In the genomic region with DNA sequence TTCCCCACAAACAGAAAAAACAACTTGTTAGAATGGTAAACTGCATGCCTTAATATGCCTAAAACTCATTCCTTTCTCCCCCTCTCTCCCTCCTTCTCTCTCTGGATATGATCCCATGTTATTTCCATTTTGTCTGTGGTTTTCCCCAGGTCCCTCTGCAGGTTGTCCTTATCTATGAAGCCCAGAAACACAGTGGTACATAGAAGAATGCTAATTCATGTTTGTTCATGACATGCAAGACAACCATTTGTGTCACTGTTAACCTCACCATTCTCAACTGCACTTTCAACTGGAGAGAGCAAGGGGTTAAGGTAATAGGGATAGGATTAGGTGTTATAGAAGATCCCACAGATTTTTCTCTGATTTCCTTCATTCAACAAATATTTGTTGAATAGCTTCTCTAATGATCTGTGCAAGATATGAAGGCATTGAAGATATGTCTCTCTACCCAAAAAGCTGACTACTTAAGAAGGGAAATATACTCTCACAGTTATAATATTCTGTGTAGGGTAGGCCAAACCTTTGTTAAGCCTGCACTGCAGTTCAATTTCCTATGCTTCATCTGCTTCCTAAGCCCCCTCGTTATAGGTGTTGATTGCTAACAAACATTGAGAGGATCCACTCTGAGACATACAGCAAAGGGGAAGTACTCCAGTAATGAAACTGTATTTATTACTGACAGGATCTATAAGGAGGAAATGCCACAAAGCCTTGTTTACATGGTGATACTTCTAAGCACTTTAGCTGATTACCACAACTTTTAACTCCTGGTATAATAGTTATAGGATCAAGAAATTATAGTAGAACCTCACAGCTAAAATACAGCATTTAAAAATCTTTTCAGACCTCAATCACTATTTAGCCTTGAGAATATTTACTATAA, we compare ENCODE assay signal across 10 cellular contexts.
DNase-seq lines count a peak whose midpoint lies in the region; ATAC-seq and TF ChIP-seq lines count a peak whose summit lies in the region.
"Had no signal": no experiment of that assay in that cellular context is flagged by ENCODE, and none has a peak within 500 bp of the region (broad histone marks: within the 10 kb centered on the region; RNA-seq: fewer than 3 reads in every experiment).

No MANE protein-coding gene starts in this region.

- no peaks in the 10 kb centered on the region for H3K36me3 ChIP-seq in HCT116 (ENCODE audit: control insufficient read depth in 1 of 2, insufficient read depth in 2 of 2, low read length in 2 of 2)

- ATAC-seq in GM18907 (IDR thresholded peaks at IDR 0.05; ENCODE audit: unreplicated experiment) = peak; percentile 83
- no peak for ATAC-seq in HCT116
- no peak for ATAC-seq in activated T-cell treated with anti-CD3 and anti-CD28 coated beads, Interleukin-2, amount 50 U/mL, for 72 hours (replicated peaks in 1 of 2)

- peak overlapping the region; percentile 34 to 77 (median 54) for H3K27ac Mint-ChIP-seq in immature natural killer cell
- no peak overlapping the region for H3K27ac Mint-ChIP-seq in activated T-cell treated with anti-CD3 and anti-CD28 coated beads, Interleukin-2, amount 50 U/mL, for 72 hours
- H3K27ac Mint-ChIP-seq in activated naive CD8-positive, alpha-beta T cell treated with anti-CD3 and anti-CD28 coated beads for 36 hours = no peak overlapping the region
- H3K27ac Mint-ChIP-seq: activated T-helper 2 cell treated with anti-CD3 and anti-CD28 coated beads, Interferon-gamma antibody, Interleukin-2, Interleukin-4, amounts not matched to agents 10 μg/mL and 5 μg/mL and 100 μg/mL, durations not matched to agents 14 hours and 24 hours and 36 hours had no signal

- no peak for DNase-seq in HCT116 (ENCODE audit: low read depth, low spot score)
- peak; percentile 63 to 74 for DNase-seq in Kasumi-1 (lab: John Stamatoyannopoulos, UW)
- DNase-seq in immature natural killer cell = no peak
- DNase-seq in COLO829 (ENCODE audit: low spot score) = no peak
- no peak for DNase-seq in activated T-cell treated with anti-CD3 and anti-CD28 coated beads, Interleukin-2, amount 50 U/mL, for 72 hours
- no peak for DNase-seq in T-helper 2 cell
- DNase-seq in activated naive CD8-positive, alpha-beta T cell treated with anti-CD3 and anti-CD28 coated beads for 36 hours = no peak
- DNase-seq: NCI-H774 had no signal

- BruUV-seq in HCT116 (replicated peaks; lab: Mats Ljungman, UMichigan) = TSS peak; percentile 11

- peaks cover 0 to 3% (median 0%) of the 10 kb centered on the region in 3 donors for H3K36me3 Mint-ChIP-seq in immature natural killer cell
- peaks cover 6% of the 10 kb centered on the region in 2 donors for H3K36me3 Mint-ChIP-seq in activated T-cell treated with anti-CD3 and anti-CD28 coated beads, Interleukin-2, amount 50 U/mL, for 72 hours (ENCODE audit: insufficient read depth in 2 of 2)
- peaks cover 13% of the 10 kb centered on the region for H3K36me3 Mint-ChIP-seq in activated naive CD8-positive, alpha-beta T cell treated with anti-CD3 and anti-CD28 coated beads for 36 hours

- H3K9ac ChIP-seq in HCT116 (ENCODE audit: low read length) = no peak overlapping the region

- H3K9me3 Mint-ChIP-seq in immature natural killer cell = no peaks in the 10 kb centered on the region
- no peaks in the 10 kb centered on the region for H3K9me3 Mint-ChIP-seq in activated T-cell treated with anti-CD3 and anti-CD28 coated beads, Interleukin-2, amount 50 U/mL, for 72 hours
- H3K9me3 Mint-ChIP-seq in activated naive CD8-positive, alpha-beta T cell treated with anti-CD3 and anti-CD28 coated beads for 36 hours = peaks cover 1% of the 10 kb centered on the region
- H3K9me3 Mint-ChIP-seq: activated T-helper 2 cell treated with anti-CD3 and anti-CD28 coated beads, Interferon-gamma antibody, Interleukin-2, Interleukin-4, amounts not matched to agents 10 μg/mL and 5 μg/mL and 100 μg/mL, durations not matched to agents 14 hours and 24 hours and 36 hours had no signal

- no peaks in the 10 kb centered on the region for H4K20me1 ChIP-seq in HCT116 (ENCODE audit: insufficient read depth)

- no peak for TF ChIP-seq POLR2A in HCT116 (IDR thresholded peaks at IDR 0.05; ENCODE audit: borderline replicate concordance, extremely low read depth, insufficient read depth, insufficient read length)

- POLR2A ChIA-PET in HCT116 (lab: Charles Lee) = no interaction called here

- no peak overlapping the region for H3K27ac ChIP-seq in HCT116 (ENCODE audit: low read depth, low read length)

- TF ChIP-seq CTCF in HCT116 (IDR thresholded peaks at IDR 0.05 in 2 of 3, conservative IDR thresholded peaks at IDR 0.05 in 1 of 3; ENCODE audit: borderline replicate concordance in 1 of 3, insufficient read depth in 1 of 3, low read depth in 2 of 3, low read length in 2 of 3) = no peak

- no peaks in the 10 kb centered on the region for H3K9me2 ChIP-seq in HCT116 (ENCODE audit: insufficient read depth)

- H3K4me1 Mint-ChIP-seq in immature natural killer cell = peaks cover 49 to 75% of the 10 kb centered on the region in 2 donors
- H3K4me1 Mint-ChIP-seq in activated T-cell treated with anti-CD3 and anti-CD28 coated beads, Interleukin-2, amount 50 U/mL, for 72 hours (ENCODE audit: low read depth) = peaks cover 48% of the 10 kb centered on the region
- H3K4me1 Mint-ChIP-seq in activated naive CD8-positive, alpha-beta T cell treated with anti-CD3 and anti-CD28 coated beads for 36 hours = peaks cover 39% of the 10 kb centered on the region

- intact Hi-C loops in HCT116 (cut with micrococcal nuclease) = loop anchor here (5.0 to 10.0 kb wide), 3 partner anchors 107 to 278 kb away; a partner anchor contains a TSS

- peaks cover 43% of the 10 kb centered on the region for H3K79me2 ChIP-seq in HCT116 (ENCODE audit: insufficient read depth, low read length)

- no peak overlapping the region for H2AFZ ChIP-seq in HCT116 (ENCODE audit: low read depth, low read length, poor library complexity, severe bottlenecking)

- no peaks in the 10 kb centered on the region for H3K27me3 ChIP-seq in HCT116 (ENCODE audit: insufficient read depth, low read length)

- CTCF ChIA-PET in HCT116 (lab: Charles Lee) = no interaction called here

- no peaks in the 10 kb centered on the region for H3K27me3 Mint-ChIP-seq in immature natural killer cell (ENCODE audit: low read depth in 3 of 3)
- no peaks in the 10 kb centered on the region for H3K27me3 Mint-ChIP-seq in activated T-cell treated with anti-CD3 and anti-CD28 coated beads, Interleukin-2, amount 50 U/mL, for 72 hours (ENCODE audit: low read depth)
- no peaks in the 10 kb centered on the region for H3K27me3 Mint-ChIP-seq in activated naive CD8-positive, alpha-beta T cell treated with anti-CD3 and anti-CD28 coated beads for 36 hours

- peaks cover 2 to 5% of the 10 kb centered on the region in 2 experiments; a peak in 3 of 4 replicates for H3K4me1 ChIP-seq in HCT116 (ENCODE audit: control insufficient read depth in 1 of 2, insufficient read depth in 2 of 2, low read length in 2 of 2)

- no peak for TF ChIP-seq RAD21 in HCT116 (IDR thresholded peaks at IDR 0.05; ENCODE audit: low read depth)

- no peak overlapping the region for H3K4me3 Mint-ChIP-seq in immature natural killer cell
- no peak overlapping the region for H3K4me3 Mint-ChIP-seq in activated T-cell treated with anti-CD3 and anti-CD28 coated beads, Interleukin-2, amount 50 U/mL, for 72 hours
- H3K4me3 Mint-ChIP-seq in activated naive CD8-positive, alpha-beta T cell treated with anti-CD3 and anti-CD28 coated beads for 36 hours = no peak overlapping the region

- H3K4me2 ChIP-seq in HCT116 (ENCODE audit: low read length) = no peak overlapping the region

- H3K4me3 ChIP-seq in HCT116 (replicated peaks in 1 of 2; ENCODE audit: low read depth in 1 of 2, low read length in 2 of 2) = no peak overlapping the region

- no peaks in the 10 kb centered on the region for H3K9me3 ChIP-seq in HCT116 (ENCODE audit: control insufficient read depth in 1 of 2, insufficient read depth in 1 of 2, low read depth in 1 of 2, low read length in 2 of 2)

- RAD21 ChIA-PET in HCT116 (lab: Charles Lee; ENCODE audit: low non-redundant PET in 1 of 2, low total read pairs in 2 of 2, uncharacterized antibody in 2 of 2, unreplicated experiment in 2 of 2) = no interaction called here

TF ChIP-seq in HCT116, 20 proteins besides CTCF, POLR2A, EP300 and RAD21 (continues in another document):
- TF ChIP-seq, protein P1, sequence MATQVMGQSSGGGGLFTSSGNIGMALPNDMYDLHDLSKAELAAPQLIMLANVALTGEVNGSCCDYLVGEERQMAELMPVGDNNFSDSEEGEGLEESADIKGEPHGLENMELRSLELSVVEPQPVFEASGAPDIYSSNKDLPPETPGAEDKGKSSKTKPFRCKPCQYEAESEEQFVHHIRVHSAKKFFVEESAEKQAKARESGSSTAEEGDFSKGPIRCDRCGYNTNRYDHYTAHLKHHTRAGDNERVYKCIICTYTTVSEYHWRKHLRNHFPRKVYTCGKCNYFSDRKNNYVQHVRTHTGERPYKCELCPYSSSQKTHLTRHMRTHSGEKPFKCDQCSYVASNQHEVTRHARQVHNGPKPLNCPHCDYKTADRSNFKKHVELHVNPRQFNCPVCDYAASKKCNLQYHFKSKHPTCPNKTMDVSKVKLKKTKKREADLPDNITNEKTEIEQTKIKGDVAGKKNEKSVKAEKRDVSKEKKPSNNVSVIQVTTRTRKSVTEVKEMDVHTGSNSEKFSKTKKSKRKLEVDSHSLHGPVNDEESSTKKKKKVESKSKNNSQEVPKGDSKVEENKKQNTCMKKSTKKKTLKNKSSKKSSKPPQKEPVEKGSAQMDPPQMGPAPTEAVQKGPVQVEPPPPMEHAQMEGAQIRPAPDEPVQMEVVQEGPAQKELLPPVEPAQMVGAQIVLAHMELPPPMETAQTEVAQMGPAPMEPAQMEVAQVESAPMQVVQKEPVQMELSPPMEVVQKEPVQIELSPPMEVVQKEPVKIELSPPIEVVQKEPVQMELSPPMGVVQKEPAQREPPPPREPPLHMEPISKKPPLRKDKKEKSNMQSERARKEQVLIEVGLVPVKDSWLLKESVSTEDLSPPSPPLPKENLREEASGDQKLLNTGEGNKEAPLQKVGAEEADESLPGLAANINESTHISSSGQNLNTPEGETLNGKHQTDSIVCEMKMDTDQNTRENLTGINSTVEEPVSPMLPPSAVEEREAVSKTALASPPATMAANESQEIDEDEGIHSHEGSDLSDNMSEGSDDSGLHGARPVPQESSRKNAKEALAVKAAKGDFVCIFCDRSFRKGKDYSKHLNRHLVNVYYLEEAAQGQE (IDR thresholded peaks at IDR 0.05; ENCODE audit: low read depth) = no peak
- no peak for TF ChIP-seq SRF (IDR thresholded peaks at IDR 0.05; ENCODE audit: low read depth)

Comparison
In these comparisons a context has a peak if more than half of its experiments do, and no peak if none do; other contexts are left out.
1. DNase-seq: peak in Kasumi-1 (2 of 2); none in HCT116 (single experiment), immature natural killer cell (0 of 3), COLO829 (single experiment), activated T-cell treated with anti-CD3 and anti-CD28 coated beads, Interleukin-2, amount 50 U/mL, for 72 hours (0 of 2), T-helper 2 cell (0 of 5) and activated naive CD8-positive, alpha-beta T cell treated with anti-CD3 and anti-CD28 coated beads for 36 hours (single experiment).
2. H3K27ac Mint-ChIP-seq: peak in immature natural killer cell (6 of 6); none in activated T-cell treated with anti-CD3 and anti-CD28 coated beads, Interleukin-2, amount 50 U/mL, for 72 hours (single experiment) and activated naive CD8-positive, alpha-beta T cell treated with anti-CD3 and anti-CD28 coated beads for 36 hours (single experiment).